ENCODE assay signal across 11 cellular contexts in genomic region chr2:70645733-70646420, GRCh38.
DNase-seq lines count a peak whose midpoint lies in the region; ATAC-seq, FAIRE-seq and TF ChIP-seq lines count a peak whose summit lies in the region.
"Had no signal": no experiment of that assay in that cellular context is flagged by ENCODE, and none has a peak within 500 bp of the region (broad histone marks: within the 10 kb centered on the region; RNA-seq: fewer than 3 reads in every experiment).

No MANE protein-coding gene starts in this region.

- no peak overlapping the region for H3K4me2 ChIP-seq in K562 (ENCODE audit: insufficient read depth, low read length)

- ATAC-seq in K562 (peak; percentile 77), HG02938 (IDR thresholded peaks at IDR 0.05; ENCODE audit: unreplicated experiment) (no peak)
- ATAC-seq: left cardiac atrium had no signal

- H3K27ac Mint-ChIP-seq in MCF 10A (ENCODE audit: low read depth, unreplicated experiment) = no peak overlapping the region
- H3K27ac Mint-ChIP-seq: activated T-helper 1 cell treated with anti-CD3 and anti-CD28 coated beads, Interleukin-12 subunit alpha, Interleukin-12 subunit beta, Interleukin-2, Interleukin-4 antibody, amounts not matched to agents 30 ng/mL and 10 ng/mL and 1 ng/mL, durations not matched to agents 14 hours and 24 hours and 36 hours had no signal

- no peaks in the 10 kb centered on the region for H4K20me1 ChIP-seq in K562 (replicated peaks; ENCODE audit: control insufficient read depth, insufficient read depth, low read length)

- FAIRE-seq in K562 (lab: Jason Lieb, UNC) = peak; percentile 67

- H2AFZ ChIP-seq in K562 (ENCODE audit: low read depth, low read length) = no peak overlapping the region

- H3K9me1 ChIP-seq in K562 (ENCODE audit: control insufficient read depth, insufficient read depth, low read length) = no peaks in the 10 kb centered on the region

- TF ChIP-seq POLR2A in breast epithelium (IDR thresholded peaks at IDR 0.05) = no peak
- TF ChIP-seq POLR2A in K562 (conservative IDR thresholded peaks at IDR 0.05) = no peak
- no peak for TF ChIP-seq POLR2A in testis (IDR thresholded peaks at IDR 0.05)

- TF ChIP-seq CTCF in MCF 10A (IDR thresholded peaks at IDR 0.05; ENCODE audit: unreplicated experiment) (peak; percentile 9), breast epithelium (IDR thresholded peaks at IDR 0.05) (no peak), K562 (IDR thresholded peaks at IDR 0.05 in 2 of 3, conservative IDR thresholded peaks at IDR 0.05 in 1 of 3; ENCODE audit: insufficient read depth in 2 of 3, low read depth in 1 of 3, low read length in 3 of 3) (peak; percentile 43 to 45 (median 43); a peak in 5 of 6 replicates), testis (IDR thresholded peaks at IDR 0.05) (peak in 2 of 3 experiments; percentile 3 to 12), GM13976 (IDR thresholded peaks at IDR 0.05; ENCODE audit: borderline replicate concordance, control extremely low read depth, extremely low read depth, insufficient read depth, missing control alignments) (no peak)

- in situ Hi-C loops in K562 (cut with MboI) (loop anchor here (10.0 to 25.0 kb wide), 2 partner anchors 331 to 734 kb away; partner anchors contain the start of gene MXD1), GM13976 (cut with MboI; ENCODE audit: low sequenced_read_pairs, unreplicated experiment) (loop anchor here (25.0 kb wide), 1 partner anchor 334 kb away; the partner anchor contains the start of gene FAM136A)

- BruUV-seq in MCF 10A (replicated peaks; lab: Mats Ljungman, UMichigan) (no TSS peak), K562 (replicated peaks; lab: Mats Ljungman, UMichigan) (no TSS peak)

- H3K9me3 ChIP-seq in breast epithelium = no peaks in the 10 kb centered on the region
- H3K9me3 ChIP-seq in K562 (replicated peaks; ENCODE audit: control insufficient read depth, insufficient read depth, low read depth, low read length) = no peaks in the 10 kb centered on the region
- no peaks in the 10 kb centered on the region for H3K9me3 ChIP-seq in testis

- peak; percentile 30 for DNase-seq in MCF 10A (ENCODE audit: unreplicated experiment)
- no peak for DNase-seq in breast epithelium (ENCODE audit: low spot score in 2 of 2)
- peak; percentile 36 for DNase-seq in LoVo (ENCODE audit: low spot score)
- DNase-seq in K562 (ENCODE audit: extremely low read depth in 1 of 4, low spot score in 3 of 4) = peak in 1 of 4 experiments; percentile 23
- DNase-seq in testis = no peak
- DNase-seq in GM13976 (ENCODE audit: low spot score) = no peak
- no peak for DNase-seq in mucosa of gallbladder (ENCODE audit: low spot score)
- DNase-seq: left cardiac atrium; stimulated activated naive CD4-positive, alpha-beta T cell treated with Interleukin-2 at 50 U/mL for 16 hours had no signal

- H3K27ac ChIP-seq in breast epithelium (no peak overlapping the region), K562 (ENCODE audit: extremely low read depth, low read depth, low read length) (no peak overlapping the region), testis (no peak overlapping the region)

- no peak for TF ChIP-seq RAD21 in K562 (CRISPR knock-in tag; conservative IDR thresholded peaks at IDR 0.05 in 1 of 2, IDR thresholded peaks at IDR 0.05 in 1 of 2)

- peak overlapping the region in 1 of 2 experiments; percentile 17; a peak in 1 of 4 replicates for H3K9ac ChIP-seq in K562 (ENCODE audit: insufficient read depth in 1 of 2, low read depth in 2 of 2, low read length in 2 of 2)

- intact Hi-C loops in MCF 10A (cut with micrococcal nuclease) = loop anchor here (10.0 kb wide), 1 partner anchor 731 kb away; the partner anchor contains the start of gene MXD1
- intact Hi-C loops in breast epithelium (cut with DNase I; ENCODE audit: low total_unique reads) = no loop called here
- intact Hi-C loops in K562 (cut with micrococcal nuclease) = loop anchor here (10.0 kb wide), 1 partner anchor 91 kb away; the partner anchor contains the start of gene TGFA
- intact Hi-C loops in testis (cut with DNase I; ENCODE audit: low total_unique reads) = no loop called here

- H3K4me1 Mint-ChIP-seq in MCF 10A (ENCODE audit: insufficient read depth, unreplicated experiment) = no peaks in the 10 kb centered on the region

- no peak for TF ChIP-seq EP300 in K562 (IDR thresholded peaks at IDR 0.05; ENCODE audit: low read length)

- H3K36me3 Mint-ChIP-seq in MCF 10A (ENCODE audit: insufficient read depth, unreplicated experiment) = no peaks in the 10 kb centered on the region

- no peaks in the 10 kb centered on the region for H3K79me2 ChIP-seq in K562 (ENCODE audit: control insufficient read depth, insufficient read depth, low read length)

- H3K27me3 Mint-ChIP-seq in MCF 10A (ENCODE audit: insufficient read depth, unreplicated experiment) = peaks cover 2% of the 10 kb centered on the region

- H3K4me3 Mint-ChIP-seq in MCF 10A (ENCODE audit: unreplicated experiment) = no peak overlapping the region
- H3K4me3 Mint-ChIP-seq: activated T-helper 1 cell treated with anti-CD3 and anti-CD28 coated beads, Interleukin-12 subunit alpha, Interleukin-12 subunit beta, Interleukin-2, Interleukin-4 antibody, amounts not matched to agents 30 ng/mL and 10 ng/mL and 1 ng/mL, durations not matched to agents 14 hours and 24 hours and 36 hours had no signal

- CTCF ChIA-PET in MCF 10A (lab: Yijun Ruan, JAX) = interaction anchor here (0.5 to 7.6 kb wide), 17 partner anchors 9 to 362 kb away, joined by 3 to 170 read pairs (median 4); partner anchors contain the start of genes ANKRD53 and FAM136A
- CTCF ChIA-PET in K562 (lab: Yijun Ruan, JAX; ENCODE audit: low intra/inter-chr PET ratio) = interaction anchor here (2.0 kb wide), 1 partner anchor 342 kb away, joined by 8 read pairs; no protein-coding TSS in a partner anchor

- H3K9me3 Mint-ChIP-seq in MCF 10A (ENCODE audit: unreplicated experiment) = no peaks in the 10 kb centered on the region
- H3K9me3 Mint-ChIP-seq: activated T-helper 1 cell treated with anti-CD3 and anti-CD28 coated beads, Interleukin-12 subunit alpha, Interleukin-12 subunit beta, Interleukin-2, Interleukin-4 antibody, amounts not matched to agents 30 ng/mL and 10 ng/mL and 1 ng/mL, durations not matched to agents 14 hours and 24 hours and 36 hours had no signal

- 7% methylated on average over 10 of the region's 10 CpGs for WGBS in K562 (ENCODE audit: insufficient coverage, low coverage, missing lambda C conversion rate)
- WGBS in testis, 2 donors = 66 to 71% methylated on average over 9 to 10 of the region's 10 CpGs

- H3K27me3 ChIP-seq in breast epithelium (no peaks in the 10 kb centered on the region), K562 (ENCODE audit: control insufficient read depth in 2 of 2, insufficient read depth in 2 of 2, low read length in 2 of 2) (peaks cover 3 to 9% of the 10 kb centered on the region in 2 experiments; a peak in 2 of 5 replicates), testis (no peaks in the 10 kb centered on the region)

- no peaks in the 10 kb centered on the region for H3K4me1 ChIP-seq in breast epithelium
- no peaks in the 10 kb centered on the region for H3K4me1 ChIP-seq in K562 (replicated peaks in 1 of 2; ENCODE audit: control insufficient read depth in 2 of 2, insufficient read depth in 2 of 2, low read length in 2 of 2)
- H3K4me1 ChIP-seq in testis = no peaks in the 10 kb centered on the region

- POLR2A ChIA-PET in MCF 10A (lab: Yijun Ruan, JAX) = interaction anchor here (0.6 to 2.0 kb wide), 6 partner anchors 9 to 352 kb away, joined by 3 to 5 read pairs (median 3); partner anchors contain the start of genes FAM136A and SNRPG
- POLR2A ChIA-PET in K562 (lab: Yijun Ruan, JAX) = interaction anchor here (0.6 to 1.6 kb wide), 5 partner anchors 10 to 342 kb away, joined by 3 read pairs; no protein-coding TSS in a partner anchor

- H3K36me3 ChIP-seq in breast epithelium (no peaks in the 10 kb centered on the region), K562 (ENCODE audit: control insufficient read depth, insufficient read depth, low read length) (no peaks in the 10 kb centered on the region), testis (ENCODE audit: low read depth, missing control alignments) (no peaks in the 10 kb centered on the region)

- H3K4me3 ChIP-seq in breast epithelium (no peak overlapping the region), K562 (no peak overlapping the region), testis (no peak overlapping the region)

TF ChIP-seq in K562, 482 proteins besides CTCF, POLR2A, EP300 and RAD21 (continues in another document):
- peak; percentile 76 for TF ChIP-seq C11orf30 (IDR thresholded peaks at IDR 0.05; ENCODE audit: low read depth)
- TF ChIP-seq KDM1A (IDR thresholded peaks at IDR 0.05) = no peak
- TF ChIP-seq ZNF398 (CRISPR knock-in tag; IDR thresholded peaks at IDR 0.05) = no peak
- no peak for TF ChIP-seq NFE2L1 (tag; IDR thresholded peaks at IDR 0.05; ENCODE audit: borderline replicate concordance, low read depth)
- TF ChIP-seq MAFG (tag; conservative IDR thresholded peaks at IDR 0.05) = peak; percentile 66
- TF ChIP-seq SMARCA5 (IDR thresholded peaks at IDR 0.05) = no peak
- peak; percentile 22; the same call in 1 of the 2 replicates for TF ChIP-seq PKNOX1 (IDR thresholded peaks at IDR 0.05)
- no peak for TF ChIP-seq POLR2H (tag; IDR thresholded peaks at IDR 0.05; ENCODE audit: low read depth)
- TF ChIP-seq CTBP1 (IDR thresholded peaks at IDR 0.05; ENCODE audit: borderline replicate concordance) = 0 out of 2 replicates have a peak, but pooled peaks have one; percentile 15
- peak; percentile 73 for TF ChIP-seq MAFF (IDR thresholded peaks at IDR 0.05; ENCODE audit: low read length)

Comparison
In these comparisons a context has a peak if more than half of its experiments do, and no peak if none do; other contexts are left out.
1. DNase-seq: peak in MCF 10A (single experiment) and LoVo (single experiment); none in breast epithelium (0 of 2), testis (single experiment), GM13976 (single experiment) and mucosa of gallbladder (single experiment).
2. CTCF ChIP-seq: peak in MCF 10A (single experiment), K562 (3 of 3) and testis (2 of 3); none in breast epithelium (0 of 3) and GM13976 (single experiment).
3. intact Hi-C loops: an anchor here in MCF 10A (10.0 kb wide) and K562 (10.0 kb wide); none called in breast epithelium and testis.